In the genomic region with DNA sequence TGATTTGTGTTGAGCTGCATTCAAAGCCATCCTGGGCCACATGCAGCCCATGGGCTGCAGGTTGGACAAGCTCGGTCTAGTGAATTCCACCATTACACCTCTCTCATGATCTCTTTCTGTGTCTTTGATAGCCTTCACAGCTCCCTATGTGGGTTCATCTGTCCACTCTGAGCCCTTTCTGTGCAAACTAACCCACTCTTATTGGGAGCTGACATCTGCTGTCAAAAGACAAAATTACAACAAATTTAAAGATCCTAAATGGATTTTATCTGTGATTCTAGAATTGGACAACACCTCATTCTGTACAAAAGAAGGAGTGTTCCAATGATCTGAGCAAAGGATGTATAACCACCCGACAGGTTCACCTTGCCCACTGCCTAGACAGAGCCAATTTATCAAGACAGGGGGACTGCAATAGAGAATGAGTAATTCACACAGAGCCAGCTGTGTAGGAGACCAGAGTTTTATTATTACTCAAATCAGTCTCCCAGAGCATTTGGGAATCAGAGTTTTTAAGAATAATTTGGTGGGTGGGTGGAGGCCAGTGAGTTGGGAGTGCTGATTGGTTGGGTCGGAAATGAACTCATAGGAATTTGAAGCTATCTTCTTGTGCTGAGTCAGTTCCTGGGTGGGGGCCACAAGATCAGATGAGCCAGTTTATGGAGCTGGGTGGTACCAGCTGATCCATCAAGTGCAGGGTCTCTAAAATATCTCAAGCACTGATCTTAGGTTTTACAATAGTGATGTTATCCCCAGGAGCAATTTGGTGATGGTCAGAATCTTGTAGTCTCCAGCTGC, we compare ENCODE assay signal across 20 cellular contexts. TPM values are rescaled to one million over a fixed set of nuclear protein-coding genes. Genes with fewer than 3 reads are reported as not detected.
A peak's percentile ranks its signal among the peaks of the same experiment; 100 is the strongest.
DNase-seq lines count a peak whose midpoint lies in the region; ATAC-seq and TF ChIP-seq lines count a peak whose summit lies in the region.
"Had no signal": no experiment of that assay in that cellular context is flagged by ENCODE, and none has a peak within 500 bp of the region (broad histone marks: within the 10 kb centered on the region; RNA-seq: fewer than 3 reads in every experiment).

No MANE protein-coding gene starts in this region.

- no peak overlapping the region for H3K9ac ChIP-seq in SK-N-SH
- H3K9ac ChIP-seq: parathyroid adenoma had no signal

- POLR2A ChIA-PET in SK-N-SH (lab: Yijun Ruan, JAX), result interaction anchor here (0.8 to 1.1 kb wide), 2 partner anchors 225 to 227 kb away, joined by 3 to 4 read pairs; no protein-coding TSS in a partner anchor

- H3K4me1 Mint-ChIP-seq in neural crest cell, result no peaks in the 10 kb centered on the region
- H3K4me1 Mint-ChIP-seq in activated T-helper 2 cell treated with anti-CD3 and anti-CD28 coated beads, Interferon-gamma antibody, Interleukin-2, Interleukin-4, amounts not matched to agents 10 μg/mL and 5 μg/mL and 100 μg/mL, durations not matched to agents 14 hours and 24 hours and 36 hours (ENCODE audit: low read depth), result peaks cover 8% of the 10 kb centered on the region
- H3K4me1 Mint-ChIP-seq: central memory CD8-positive, alpha-beta T cell had no signal

- no peaks in the 10 kb centered on the region for H4K20me1 ChIP-seq in SK-N-SH (ENCODE audit: insufficient read depth)

- H3K9me3 Mint-ChIP-seq in neural crest cell, result peaks cover 6% of the 10 kb centered on the region
- no peaks in the 10 kb centered on the region for H3K9me3 Mint-ChIP-seq in activated T-helper 2 cell treated with anti-CD3 and anti-CD28 coated beads, Interferon-gamma antibody, Interleukin-2, Interleukin-4, amounts not matched to agents 10 μg/mL and 5 μg/mL and 100 μg/mL, durations not matched to agents 14 hours and 24 hours and 36 hours
- H3K9me3 Mint-ChIP-seq: activated T-cell treated with anti-CD3 and anti-CD28 coated beads, Interleukin-2, amount 50 U/mL, for 4 hours; central memory CD8-positive, alpha-beta T cell; GM23338 had no signal

- H3K4me3 ChIP-seq in SK-N-SH (ENCODE audit: low read depth in 2 of 2, low read length in 1 of 2) (no peak overlapping the region), LNCaP clone FGC (ENCODE audit: low read depth, low read length) (no peak overlapping the region)
- H3K4me3 ChIP-seq: GM23338, heart left ventricle, spleen, stomach had no signal

- peak; percentile 59 for TF ChIP-seq RAD21 in SK-N-SH (IDR thresholded peaks at IDR 0.05; ENCODE audit: low read length)

- ATAC-seq in SK-N-SH treated with all-trans-retinoic acid at 6 μM for 48 hours, result no peak
- ATAC-seq: activated T-cell treated with anti-CD3 and anti-CD28 coated beads, Interleukin-2, amount 50 U/mL, for 4 hours; GM23338; heart left ventricle had no signal

- no peak overlapping the region for H2AFZ ChIP-seq in SK-N-SH (ENCODE audit: low read depth)
- H2AFZ ChIP-seq: GM23338, parathyroid adenoma had no signal

- H3K4me1 ChIP-seq in SK-N-SH (ENCODE audit: control insufficient read depth in 1 of 2, insufficient read depth in 2 of 2, low read depth in 1 of 2, low read length in 1 of 2), result peaks cover 0 to 12% of the 10 kb centered on the region in 2 experiments; a peak in 1 of 4 replicates

- DNase-seq in SK-N-SH, result peak; percentile 30
- DNase-seq in LNCaP clone FGC (ENCODE audit: low read depth), result no peak
- peak; percentile 13 for DNase-seq in astrocyte of the hippocampus (ENCODE audit: low read depth, low spot score)
- DNase-seq in neural crest cell (ENCODE audit: low read depth, low spot score), result no peak
- no peak for DNase-seq in activated T-cell treated with anti-CD3 and anti-CD28 coated beads for 4 hours
- no peak for DNase-seq in NCI-H2081 (lab: John Stamatoyannopoulos, UW)
- no peak for DNase-seq in activated T-helper 2 cell treated with anti-CD3 and anti-CD28 coated beads, Interferon-gamma antibody, Interleukin-2, Interleukin-4, amounts not matched to agents 10 μg/mL and 5 μg/mL and 100 μg/mL, durations not matched to agents 14 hours and 24 hours and 36 hours (ENCODE audit: low spot score)
- DNase-seq: ACHN; activated CD4-positive, alpha-beta T cell treated with anti-CD3 and anti-CD28 coated beads for 4 hours; activated T-cell treated with anti-CD3 and anti-CD28 coated beads, Interleukin-2, amount 50 U/mL, for 4 hours; COR-L47; heart left ventricle; kidney; spleen; stomach; T-helper 1 cell had no signal

- H3K9me2 ChIP-seq in SK-N-SH, result no peaks in the 10 kb centered on the region

- H3K4me2 ChIP-seq in SK-N-SH, result no peak overlapping the region
- H3K4me2 ChIP-seq: GM23338 had no signal

- no peaks in the 10 kb centered on the region for H3K36me3 Mint-ChIP-seq in neural crest cell (ENCODE audit: low read depth)
- no peaks in the 10 kb centered on the region for H3K36me3 Mint-ChIP-seq in activated T-helper 2 cell treated with anti-CD3 and anti-CD28 coated beads, Interferon-gamma antibody, Interleukin-2, Interleukin-4, amounts not matched to agents 10 μg/mL and 5 μg/mL and 100 μg/mL, durations not matched to agents 14 hours and 24 hours and 36 hours (ENCODE audit: low read depth)

- CTCF ChIA-PET in SK-N-SH (lab: Yijun Ruan, JAX), result interaction anchor here (0.7 to 4.8 kb wide), 13 partner anchors 10 to 369 kb away, joined by 3 to 146 read pairs (median 4); partner anchors contain the start of gene ACAA1

- TF ChIP-seq EP300 in SK-N-SH (IDR thresholded peaks at IDR 0.05; ENCODE audit: borderline replicate concordance in 1 of 2, low read depth in 1 of 2, low read length in 1 of 2), result no peak

- no peaks in the 10 kb centered on the region for H3K9me3 ChIP-seq in SK-N-SH
- H3K9me3 ChIP-seq: heart left ventricle, stomach had no signal

- intact Hi-C loops in activated T-helper 2 cell treated with anti-CD3 and anti-CD28 coated beads, Interferon-gamma antibody, Interleukin-2, Interleukin-4, amounts not matched to agents 10 μg/mL and 5 μg/mL and 100 μg/mL, durations not matched to agents 14 hours and 24 hours and 36 hours (cut with micrococcal nuclease), result no loop called here

- no peaks in the 10 kb centered on the region for H3K79me2 ChIP-seq in SK-N-SH (ENCODE audit: insufficient read depth)
- H3K79me2 ChIP-seq: parathyroid adenoma had no signal

- WGBS in SK-N-SH (ENCODE audit: low lambda C conversion rate), result 83% methylated on average over 3 of the region's 3 CpGs

- H3K4me3 Mint-ChIP-seq in neural crest cell, result peak overlapping the region; percentile 18
- no peak overlapping the region for H3K4me3 Mint-ChIP-seq in activated T-helper 2 cell treated with anti-CD3 and anti-CD28 coated beads, Interferon-gamma antibody, Interleukin-2, Interleukin-4, amounts not matched to agents 10 μg/mL and 5 μg/mL and 100 μg/mL, durations not matched to agents 14 hours and 24 hours and 36 hours (ENCODE audit: low read depth)
- H3K4me3 Mint-ChIP-seq: activated T-cell treated with anti-CD3 and anti-CD28 coated beads, Interleukin-2, amount 50 U/mL, for 4 hours; central memory CD8-positive, alpha-beta T cell; GM23338 had no signal

- H3K27me3 Mint-ChIP-seq in neural crest cell (ENCODE audit: low read depth), result peaks cover 6% of the 10 kb centered on the region
- H3K27me3 Mint-ChIP-seq in activated T-helper 2 cell treated with anti-CD3 and anti-CD28 coated beads, Interferon-gamma antibody, Interleukin-2, Interleukin-4, amounts not matched to agents 10 μg/mL and 5 μg/mL and 100 μg/mL, durations not matched to agents 14 hours and 24 hours and 36 hours (ENCODE audit: low read depth), result peaks cover 13% of the 10 kb centered on the region
- H3K27me3 Mint-ChIP-seq: central memory CD8-positive, alpha-beta T cell had no signal

- no peak overlapping the region for H3K27ac Mint-ChIP-seq in neural crest cell (ENCODE audit: unreplicated experiment)
- H3K27ac Mint-ChIP-seq in activated T-helper 2 cell treated with anti-CD3 and anti-CD28 coated beads, Interferon-gamma antibody, Interleukin-2, Interleukin-4, amounts not matched to agents 10 μg/mL and 5 μg/mL and 100 μg/mL, durations not matched to agents 14 hours and 24 hours and 36 hours, result no peak overlapping the region
- H3K27ac Mint-ChIP-seq: GM23338 had no signal

- H3K27ac ChIP-seq in SK-N-SH (ENCODE audit: low read depth in 2 of 2, low read length in 1 of 2), result no peak overlapping the region
- H3K27ac ChIP-seq: heart left ventricle, parathyroid adenoma, spleen, stomach had no signal

- peak; percentile 32 for TF ChIP-seq CTCF in SK-N-SH (IDR thresholded peaks at IDR 0.05)
- 0 out of 2 replicates have a peak, but pooled peaks have one; percentile 19 for TF ChIP-seq CTCF in LNCaP clone FGC (IDR thresholded peaks at IDR 0.05; ENCODE audit: control insufficient read depth, extremely low read depth, insufficient read depth)
- no peak for TF ChIP-seq CTCF in neural crest cell (conservative IDR thresholded peaks at IDR 0.05)

- H3K36me3 ChIP-seq in SK-N-SH (replicated peaks in 1 of 2; ENCODE audit: control insufficient read depth in 1 of 2, insufficient read depth in 2 of 2, low read length in 1 of 2), result no peaks in the 10 kb centered on the region
- H3K36me3 ChIP-seq: heart left ventricle, spleen, stomach had no signal

- no peaks in the 10 kb centered on the region for H3K27me3 ChIP-seq in SK-N-SH (ENCODE audit: insufficient read depth)
- H3K27me3 ChIP-seq: heart left ventricle, spleen, stomach had no signal

- no peaks in the 10 kb centered on the region for H3F3A ChIP-seq in SK-N-SH (replicated peaks; ENCODE audit: insufficient read depth)

TF ChIP-seq in SK-N-SH, 30 proteins besides CTCF, POLR2A, EP300 and RAD21 (continues in another document):
- TF ChIP-seq TCF12 (IDR thresholded peaks at IDR 0.05), result no peak
- no peak for TF ChIP-seq MXI1 (IDR thresholded peaks at IDR 0.05; ENCODE audit: low read depth, low read length)
- peak; percentile 42 for TF ChIP-seq SMC3 (IDR thresholded peaks at IDR 0.05; ENCODE audit: low read depth, low read length)

TF ChIP-seq in SK-N-SH treated with all-trans-retinoic acid at 6 μM for 48 hours, 23 proteins besides CTCF, POLR2A, EP300 and RAD21 (continues in another document):
- TF ChIP-seq GLIS3 (CRISPR knock-in tag; IDR thresholded peaks at IDR 0.05) (no peak), ZC3H10 (CRISPR knock-in tag; IDR thresholded peaks at IDR 0.05) (no peak), TCF4 (CRISPR knock-in tag; IDR thresholded peaks at IDR 0.05; ENCODE audit: borderline replicate concordance) (no peak)

RNA-seq across cellular contexts. Expression of gene XYLB, which starts 2.6 kb away (rescaled TPM):
- 2.7 and 3.6 TPM in 2 replicates for polyA plus RNA-seq in SK-N-SH (2012; rRNA removed)
- 1.4 and 1.9 TPM in 2 replicates for polyA plus RNA-seq in SK-N-SH (2012; cell fraction: cytosol; rRNA removed)
- 8.6 and 9.6 TPM in 2 replicates for polyA plus RNA-seq in SK-N-SH (2012; cell fraction: nucleus; rRNA removed)
- total RNA-seq in neural crest cell, result 10.1 and 12.0 TPM in 2 replicates
- total RNA-seq in activated T-helper 2 cell treated with anti-CD3 and anti-CD28 coated beads, Interferon-gamma antibody, Interleukin-2, Interleukin-4, amounts not matched to agents 10 μg/mL and 5 μg/mL and 100 μg/mL, durations not matched to agents 14 hours and 24 hours and 36 hours, result 8.6 and 11.8 TPM in 2 replicates

Comparison
In these comparisons a context has a peak if more than half of its experiments do, and no peak if none do; other contexts are left out.
1. DNase-seq: peak in SK-N-SH (single experiment) and astrocyte of the hippocampus (single experiment); none in LNCaP clone FGC (single experiment), neural crest cell (single experiment), activated T-cell treated with anti-CD3 and anti-CD28 coated beads for 4 hours (single experiment), NCI-H2081 (0 of 2) and activated T-helper 2 cell treated with anti-CD3 and anti-CD28 coated beads, Interferon-gamma antibody, Interleukin-2, Interleukin-4, amounts not matched to agents 10 μg/mL and 5 μg/mL and 100 μg/mL, durations not matched to agents 14 hours and 24 hours and 36 hours (single experiment).